Comparison of ENCODE assay signal across 2 cellular contexts in the genomic region with DNA sequence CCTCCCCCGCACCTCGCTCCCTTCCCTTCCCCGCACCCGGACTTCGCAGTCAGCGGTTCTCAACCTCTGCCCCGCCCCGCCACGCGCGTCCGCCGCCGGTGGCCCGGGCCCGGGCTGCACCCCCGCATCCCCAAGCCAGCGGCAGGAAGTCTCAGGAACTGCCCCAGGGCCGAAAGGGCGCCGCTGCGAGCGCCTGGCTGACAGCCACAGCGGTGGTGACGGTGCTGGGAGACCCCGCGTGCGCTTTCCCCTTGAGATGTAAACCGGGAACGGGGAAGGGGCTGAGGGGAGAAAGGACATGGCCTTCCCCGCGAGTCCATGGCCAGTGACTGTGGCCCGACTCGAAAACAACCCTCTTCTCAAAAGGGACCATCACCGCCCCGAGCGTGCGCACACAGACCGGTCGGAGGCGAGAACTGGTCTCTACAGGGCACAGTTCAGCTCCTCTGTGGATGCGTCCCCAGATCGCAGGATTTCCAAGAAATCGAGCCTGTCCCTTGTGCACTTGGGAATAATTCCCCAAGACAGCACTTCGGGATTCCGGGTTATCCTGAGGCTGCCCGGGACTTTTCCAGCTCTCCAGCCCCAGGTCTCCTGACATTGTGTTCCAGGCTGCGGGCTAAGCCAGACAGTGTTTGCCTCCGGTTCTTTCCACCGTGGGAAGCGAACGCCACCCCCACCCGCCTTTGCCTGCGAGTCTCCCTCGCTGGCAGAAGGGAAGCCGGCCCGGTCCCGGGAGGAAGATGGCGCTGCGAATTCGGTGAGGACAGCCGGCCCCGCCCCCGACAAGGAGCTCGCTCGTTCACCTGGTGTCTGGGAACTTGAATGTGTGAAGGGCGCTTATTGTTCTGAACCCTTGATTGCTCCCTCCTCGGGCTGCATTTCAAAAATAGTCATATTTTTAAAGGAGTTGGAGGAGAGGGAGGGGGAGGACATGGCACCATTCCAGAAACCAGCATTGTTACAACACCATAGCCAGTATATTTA.
TF ChIP-seq lines count a peak whose summit lies in the region.

No MANE protein-coding gene starts in this region.

TF ChIP-seq in A549, 52 proteins besides CTCF, POLR2A, EP300 and RAD21 (continued from another document):
- TF ChIP-seq CHD4 (IDR thresholded peaks at IDR 0.05; ENCODE audit: borderline replicate concordance) (no peak), KDM5A (IDR thresholded peaks at IDR 0.05) (no peak), KDM1A (IDR thresholded peaks at IDR 0.05; ENCODE audit: low read depth) (no peak), ZC3H11A (IDR thresholded peaks at IDR 0.05) (no peak), ESRRA (IDR thresholded peaks at IDR 0.05; ENCODE audit: borderline replicate concordance, low read length) (no peak), JUN (IDR thresholded peaks at IDR 0.05) (no peak), RFX5 (IDR thresholded peaks at IDR 0.05) (no peak), CBX2 (IDR thresholded peaks at IDR 0.05; ENCODE audit: borderline replicate concordance, low read depth) (no peak), E2F6 (IDR thresholded peaks at IDR 0.05; ENCODE audit: borderline replicate concordance, low read depth) (no peak), TP53 (CRISPR knock-in tag; IDR thresholded peaks at IDR 0.05) (no peak), HOXA7 (CRISPR knock-in tag; IDR thresholded peaks at IDR 0.05) (no peak)
- TF ChIP-seq, protein P1, sequence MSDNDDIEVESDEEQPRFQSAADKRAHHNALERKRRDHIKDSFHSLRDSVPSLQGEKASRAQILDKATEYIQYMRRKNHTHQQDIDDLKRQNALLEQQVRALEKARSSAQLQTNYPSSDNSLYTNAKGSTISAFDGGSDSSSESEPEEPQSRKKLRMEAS (IDR thresholded peaks at IDR 0.05), result no peak
- TF ChIP-seq, protein P2, sequence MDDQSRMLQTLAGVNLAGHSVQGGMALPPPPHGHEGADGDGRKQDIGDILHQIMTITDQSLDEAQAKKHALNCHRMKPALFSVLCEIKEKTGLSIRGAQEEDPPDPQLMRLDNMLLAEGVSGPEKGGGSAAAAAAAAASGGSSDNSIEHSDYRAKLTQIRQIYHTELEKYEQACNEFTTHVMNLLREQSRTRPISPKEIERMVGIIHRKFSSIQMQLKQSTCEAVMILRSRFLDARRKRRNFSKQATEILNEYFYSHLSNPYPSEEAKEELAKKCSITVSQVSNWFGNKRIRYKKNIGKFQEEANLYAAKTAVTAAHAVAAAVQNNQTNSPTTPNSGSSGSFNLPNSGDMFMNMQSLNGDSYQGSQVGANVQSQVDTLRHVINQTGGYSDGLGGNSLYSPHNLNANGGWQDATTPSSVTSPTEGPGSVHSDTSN (IDR thresholded peaks at IDR 0.05), result no peak

TF ChIP-seq in HEK293, 187 proteins besides CTCF, POLR2A, EP300 and RAD21 (continued from another document and continues in another):
- no peak for TF ChIP-seq TSHZ1 (tag by site-specific recombination; IDR thresholded peaks at IDR 0.05; ENCODE audit: borderline replicate concordance)
- TF ChIP-seq ZNF391 (tag by site-specific recombination; IDR thresholded peaks at IDR 0.05; ENCODE audit: borderline replicate concordance, low read depth), result no peak
- TF ChIP-seq ZNF621 (tag by site-specific recombination; IDR thresholded peaks at IDR 0.05), result no peak
- no peak for TF ChIP-seq ZBTB48 (tag by site-specific recombination; IDR thresholded peaks at IDR 0.05)
- no peak for TF ChIP-seq TRIM28 (IDR thresholded peaks at IDR 0.05; ENCODE audit: borderline replicate concordance, low read length)
- peak; percentile 88 for TF ChIP-seq ZNF335 (tag by site-specific recombination; conservative IDR thresholded peaks at IDR 0.05)
- TF ChIP-seq, protein P3, sequence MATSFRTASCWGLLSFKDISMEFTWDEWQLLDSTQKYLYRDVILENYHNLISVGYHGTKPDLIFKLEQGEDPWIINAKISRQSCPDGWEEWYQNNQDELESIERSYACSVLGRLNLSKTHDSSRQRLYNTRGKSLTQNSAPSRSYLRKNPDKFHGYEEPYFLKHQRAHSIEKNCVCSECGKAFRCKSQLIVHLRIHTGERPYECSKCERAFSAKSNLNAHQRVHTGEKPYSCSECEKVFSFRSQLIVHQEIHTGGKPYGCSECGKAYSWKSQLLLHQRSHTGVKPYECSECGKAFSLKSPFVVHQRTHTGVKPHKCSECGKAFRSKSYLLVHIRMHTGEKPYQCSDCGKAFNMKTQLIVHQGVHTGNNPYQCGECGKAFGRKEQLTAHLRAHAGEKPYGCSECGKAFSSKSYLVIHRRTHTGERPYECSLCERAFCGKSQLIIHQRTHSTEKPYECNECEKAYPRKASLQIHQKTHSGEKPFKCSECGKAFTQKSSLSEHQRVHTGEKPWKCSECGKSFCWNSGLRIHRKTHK (tag by site-specific recombination; IDR thresholded peaks at IDR 0.05), result no peak
- no peak for TF ChIP-seq ZNF580 (tag by site-specific recombination; IDR thresholded peaks at IDR 0.05)
- TF ChIP-seq, protein P4, sequence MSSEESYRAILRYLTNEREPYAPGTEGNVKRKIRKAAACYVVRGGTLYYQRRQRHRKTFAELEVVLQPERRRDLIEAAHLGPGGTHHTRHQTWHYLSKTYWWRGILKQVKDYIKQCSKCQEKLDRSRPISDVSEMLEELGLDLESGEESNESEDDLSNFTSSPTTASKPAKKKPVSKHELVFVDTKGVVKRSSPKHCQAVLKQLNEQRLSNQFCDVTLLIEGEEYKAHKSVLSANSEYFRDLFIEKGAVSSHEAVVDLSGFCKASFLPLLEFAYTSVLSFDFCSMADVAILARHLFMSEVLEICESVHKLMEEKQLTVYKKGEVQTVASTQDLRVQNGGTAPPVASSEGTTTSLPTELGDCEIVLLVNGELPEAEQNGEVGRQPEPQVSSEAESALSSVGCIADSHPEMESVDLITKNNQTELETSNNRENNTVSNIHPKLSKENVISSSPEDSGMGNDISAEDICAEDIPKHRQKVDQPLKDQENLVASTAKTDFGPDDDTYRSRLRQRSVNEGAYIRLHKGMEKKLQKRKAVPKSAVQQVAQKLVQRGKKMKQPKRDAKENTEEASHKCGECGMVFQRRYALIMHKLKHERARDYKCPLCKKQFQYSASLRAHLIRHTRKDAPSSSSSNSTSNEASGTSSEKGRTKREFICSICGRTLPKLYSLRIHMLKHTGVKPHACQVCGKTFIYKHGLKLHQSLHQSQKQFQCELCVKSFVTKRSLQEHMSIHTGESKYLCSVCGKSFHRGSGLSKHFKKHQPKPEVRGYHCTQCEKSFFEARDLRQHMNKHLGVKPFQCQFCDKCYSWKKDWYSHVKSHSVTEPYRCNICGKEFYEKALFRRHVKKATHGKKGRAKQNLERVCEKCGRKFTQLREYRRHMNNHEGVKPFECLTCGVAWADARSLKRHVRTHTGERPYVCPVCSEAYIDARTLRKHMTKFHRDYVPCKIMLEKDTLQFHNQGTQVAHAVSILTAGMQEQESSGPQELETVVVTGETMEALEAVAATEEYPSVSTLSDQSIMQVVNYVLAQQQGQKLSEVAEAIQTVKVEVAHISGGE (tag by site-specific recombination; conservative IDR thresholded peaks at IDR 0.05; ENCODE audit: low read depth), result peak; percentile 25; the same call in 1 of the 2 replicates
- TF ChIP-seq ZNF555 (tag by site-specific recombination; conservative IDR thresholded peaks at IDR 0.05), result no peak
- peak; percentile 47; the same call in 1 of the 2 replicates for TF ChIP-seq ZNF561 (tag by site-specific recombination; IDR thresholded peaks at IDR 0.05; ENCODE audit: borderline replicate concordance)
- TF ChIP-seq ZSCAN23 (tag by site-specific recombination; IDR thresholded peaks at IDR 0.05), result no peak
- TF ChIP-seq ZSCAN4 (tag by site-specific recombination; IDR thresholded peaks at IDR 0.05), result no peak
- TF ChIP-seq ZNF791 (tag by site-specific recombination; IDR thresholded peaks at IDR 0.05), result no peak
- peak; percentile 64 for TF ChIP-seq ZBTB20 (tag by site-specific recombination; IDR thresholded peaks at IDR 0.05)
- TF ChIP-seq BCL11B (tag by site-specific recombination; IDR thresholded peaks at IDR 0.05; ENCODE audit: low read depth), result no peak
- TF ChIP-seq ZNF510 (tag by site-specific recombination; IDR thresholded peaks at IDR 0.05; ENCODE audit: insufficient replicate concordance), result no peak
- TF ChIP-seq ZFHX2 (tag by site-specific recombination; conservative IDR thresholded peaks at IDR 0.05), result peak; percentile 31
- no peak for TF ChIP-seq ZNF514 (tag by site-specific recombination; IDR thresholded peaks at IDR 0.05)
- TF ChIP-seq, protein P5, sequence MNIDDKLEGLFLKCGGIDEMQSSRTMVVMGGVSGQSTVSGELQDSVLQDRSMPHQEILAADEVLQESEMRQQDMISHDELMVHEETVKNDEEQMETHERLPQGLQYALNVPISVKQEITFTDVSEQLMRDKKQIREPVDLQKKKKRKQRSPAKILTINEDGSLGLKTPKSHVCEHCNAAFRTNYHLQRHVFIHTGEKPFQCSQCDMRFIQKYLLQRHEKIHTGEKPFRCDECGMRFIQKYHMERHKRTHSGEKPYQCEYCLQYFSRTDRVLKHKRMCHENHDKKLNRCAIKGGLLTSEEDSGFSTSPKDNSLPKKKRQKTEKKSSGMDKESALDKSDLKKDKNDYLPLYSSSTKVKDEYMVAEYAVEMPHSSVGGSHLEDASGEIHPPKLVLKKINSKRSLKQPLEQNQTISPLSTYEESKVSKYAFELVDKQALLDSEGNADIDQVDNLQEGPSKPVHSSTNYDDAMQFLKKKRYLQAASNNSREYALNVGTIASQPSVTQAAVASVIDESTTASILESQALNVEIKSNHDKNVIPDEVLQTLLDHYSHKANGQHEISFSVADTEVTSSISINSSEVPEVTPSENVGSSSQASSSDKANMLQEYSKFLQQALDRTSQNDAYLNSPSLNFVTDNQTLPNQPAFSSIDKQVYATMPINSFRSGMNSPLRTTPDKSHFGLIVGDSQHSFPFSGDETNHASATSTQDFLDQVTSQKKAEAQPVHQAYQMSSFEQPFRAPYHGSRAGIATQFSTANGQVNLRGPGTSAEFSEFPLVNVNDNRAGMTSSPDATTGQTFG (tag by site-specific recombination; IDR thresholded peaks at IDR 0.05; ENCODE audit: borderline replicate concordance), result no peak
- TF ChIP-seq KLF17 (tag by site-specific recombination; IDR thresholded peaks at IDR 0.05), result no peak
- no peak for TF ChIP-seq ZNF266 (tag by site-specific recombination; IDR thresholded peaks at IDR 0.05; ENCODE audit: low read depth)
- TF ChIP-seq ZBTB17 (tag by site-specific recombination; IDR thresholded peaks at IDR 0.05), result peak; percentile 79
- no peak for TF ChIP-seq ZNF610 (tag by site-specific recombination; IDR thresholded peaks at IDR 0.05; ENCODE audit: borderline replicate concordance)
- TF ChIP-seq ZNF639 (tag by site-specific recombination; IDR thresholded peaks at IDR 0.05), result no peak
- no peak for TF ChIP-seq OVOL3 (tag by site-specific recombination; IDR thresholded peaks at IDR 0.05)
- 0 out of 2 replicates have a peak, but pooled peaks have one; percentile 15 for TF ChIP-seq EGR2 (tag by site-specific recombination; IDR thresholded peaks at IDR 0.05; ENCODE audit: low read depth)
- TF ChIP-seq ZFP37 (tag by site-specific recombination; IDR thresholded peaks at IDR 0.05), result no peak
- no peak for TF ChIP-seq ZNF785 (tag by site-specific recombination; IDR thresholded peaks at IDR 0.05)
